5 cellular contexts compared by ENCODE assay signal in genomic region chr5:113721171-113721570, GRCh38.
"Had no signal": no experiment of that assay in that cellular context is flagged by ENCODE, and none has a peak within 500 bp of the region (broad histone marks: within the 10 kb centered on the region; RNA-seq: fewer than 3 reads in every experiment).

No MANE protein-coding gene starts in this region.

- H3K27ac ChIP-seq: HL-60 had no signal

- H3K27me3 Mint-ChIP-seq: IgD-negative memory B cell had no signal

- ATAC-seq: HepG2, K562 had no signal

- H3K4me3 ChIP-seq: K562 had no signal

- H3K36me3 Mint-ChIP-seq: IgD-negative memory B cell had no signal

- DNase-seq: IMR-90 had no signal

- H3K27ac Mint-ChIP-seq: IgD-negative memory B cell had no signal
